26 cellular contexts compared by ENCODE assay signal in genomic region chr9:98043921-98044320, GRCh38.
"Had no signal": no experiment of that assay in that cellular context is flagged by ENCODE, and none has a peak within 500 bp of the region (broad histone marks: within the 10 kb centered on the region; RNA-seq: fewer than 3 reads in every experiment).

No MANE protein-coding gene starts in this region.

- H3K27ac Mint-ChIP-seq: activated T-cell treated with anti-CD3 and anti-CD28 coated beads, Interleukin-2, amount 50 U/mL, for 72 hours; natural killer cell; neural progenitor cell had no signal

- DNase-seq: activated CD4-positive, alpha-beta T cell treated with anti-CD3 and anti-CD28 coated beads for 4 hours; activated CD4-positive, alpha-beta T cell treated with anti-CD3 and anti-CD28 coated beads, Interleukin-2, amount 50 U/mL, for 4 hours; activated naive CD4-positive, alpha-beta T cell; activated T-cell treated with anti-CD3 and anti-CD28 coated beads for 4 hours; activated T-cell treated with anti-CD3 and anti-CD28 coated beads, Interleukin-2, amount 50 U/mL, for 72 hours; aorta; body of pancreas; cerebellar nuclear complex; colonic mucosa; islet precursor cell; left ventricle myocardium inferior; mesendoderm; natural killer cell; stimulated activated CD4-positive, alpha-beta T cell treated with anti-CD3 and anti-CD28 coated beads, Interleukin-15, amount 100 ng/mL, for 24 hours; stimulated activated CD4-positive, alpha-beta T cell treated with anti-CD3 and anti-CD28 coated beads, Interleukin-2, amount 100 ng/mL, for 24 hours; stimulated activated naive CD4-positive, alpha-beta T cell; tibial artery had no signal

- H3K36me3 Mint-ChIP-seq: natural killer cell, neural progenitor cell had no signal

- H3K4me2 ChIP-seq: hepatocyte, neural progenitor cell had no signal

- H3K9me3 Mint-ChIP-seq: natural killer cell, neural progenitor cell had no signal

- H3K79me2 ChIP-seq: hepatocyte had no signal

- H3K27ac ChIP-seq: body of pancreas, cardiac muscle cell, colonic mucosa, gastroesophageal sphincter, hepatocyte, left ventricle myocardium inferior, neural progenitor cell, right atrium auricular region, suprapubic skin, tibial artery, VCaP had no signal

- H3K4me1 ChIP-seq: body of pancreas, colonic mucosa, gastroesophageal sphincter, left ventricle myocardium inferior, neural progenitor cell, right atrium auricular region, suprapubic skin, tibial artery had no signal

- H3K4me3 Mint-ChIP-seq: activated T-cell treated with anti-CD3 and anti-CD28 coated beads, Interleukin-2, amount 50 U/mL, for 72 hours; natural killer cell; neural progenitor cell had no signal

- H2AFZ ChIP-seq: hepatocyte, neural progenitor cell had no signal

- ATAC-seq: activated naive CD4-positive, alpha-beta T cell treated with anti-CD3 and anti-CD28 coated beads, Interleukin-2, amount 50 U/mL, for 72 hours; activated T-cell treated with anti-CD3 and anti-CD28 coated beads, Interleukin-2, amount 50 U/mL, for 72 hours; body of pancreas; gastroesophageal sphincter; natural killer cell had no signal

- H3K36me3 ChIP-seq: cardiac muscle cell, colonic mucosa, gastroesophageal sphincter, left ventricle myocardium inferior, neural progenitor cell, right atrium auricular region, suprapubic skin, tibial artery had no signal

- H3K27me3 ChIP-seq: body of pancreas, cardiac muscle cell, colonic mucosa, hepatocyte, right atrium auricular region, suprapubic skin, tibial artery had no signal

- H3K4me3 ChIP-seq: body of pancreas, cardiac muscle cell, colonic mucosa, gastroesophageal sphincter, hepatocyte, left ventricle myocardium inferior, lung, neural progenitor cell, right atrium auricular region, suprapubic skin, tibial artery had no signal
